In the genomic region with DNA sequence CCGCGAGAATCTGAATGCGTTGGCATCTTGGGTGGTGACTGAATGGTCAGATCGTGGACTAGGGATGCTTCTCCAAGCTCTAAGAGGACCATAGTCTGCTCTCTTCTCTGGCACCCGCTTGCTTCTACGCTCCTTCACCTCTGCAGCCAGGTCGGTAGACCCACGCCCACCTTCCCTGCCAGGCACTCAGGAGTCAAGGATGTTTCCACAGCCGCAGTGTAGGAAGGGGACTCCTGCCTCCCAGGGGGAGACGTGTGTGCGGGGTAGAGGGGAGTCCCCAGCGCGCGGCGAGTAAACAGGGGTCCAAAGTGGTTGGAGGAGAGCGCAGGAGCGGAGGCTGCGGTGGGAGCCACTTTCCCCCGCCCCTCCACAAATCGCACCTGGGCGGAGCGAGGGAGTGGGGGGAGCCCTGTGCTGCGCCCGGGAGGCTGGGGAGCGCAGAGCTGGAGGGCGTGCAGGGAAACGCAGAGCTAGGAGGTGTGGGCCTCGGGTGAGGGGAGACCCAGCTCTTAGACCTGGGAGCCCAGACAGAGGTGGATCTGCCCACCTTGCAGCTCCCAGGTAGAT, we compare ENCODE assay signal across 15 cellular contexts. TPM values are rescaled to one million over a fixed set of nuclear protein-coding genes. Genes with fewer than 3 reads are reported as not detected.
DNase-seq lines count a peak whose midpoint lies in the region; ATAC-seq and TF ChIP-seq lines count a peak whose summit lies in the region.
"Had no signal": no experiment of that assay in that cellular context is flagged by ENCODE, and none has a peak within 500 bp of the region (broad histone marks: within the 10 kb centered on the region; RNA-seq: fewer than 3 reads in every experiment).

No MANE protein-coding gene starts in this region.

- no TSS peak for BruUV-seq in IMR-90 (replicated peaks; lab: Mats Ljungman, UMichigan)

- H3K9me3 ChIP-seq in IMR-90 (ENCODE audit: control insufficient read depth, insufficient read depth, low read length): peaks cover 13% of the 10 kb centered on the region; the same call in 1 of the 2 replicates
- H3K9me3 ChIP-seq in mesodermal cell (ENCODE audit: control insufficient read depth, low read length): no peaks in the 10 kb centered on the region
- no peaks in the 10 kb centered on the region for H3K9me3 ChIP-seq in stomach
- H3K9me3 ChIP-seq: pancreas had no signal

- TF ChIP-seq CTCF in IMR-90 (conservative IDR thresholded peaks at IDR 0.05; ENCODE audit: low read depth, low read length) (no peak), endothelial cell (IDR thresholded peaks at IDR 0.05; ENCODE audit: unreplicated experiment) (no peak), stomach (IDR thresholded peaks at IDR 0.05) (no peak)

- TF ChIP-seq EP300 in stomach (IDR thresholded peaks at IDR 0.05): no peak

- H4K5ac ChIP-seq in IMR-90 (ENCODE audit: low read depth, low read length): no peak overlapping the region

- TF ChIP-seq RAD21 in IMR-90 (IDR thresholded peaks at IDR 0.05; ENCODE audit: low read length): no peak

- H3K4me3 Mint-ChIP-seq in endothelial cell (ENCODE audit: unreplicated experiment): peak overlapping the region; percentile 86
- H3K4me3 Mint-ChIP-seq in stimulated activated naive B cell treated with anti-CD40 and anti-IgM and Interleukin-4, amounts not matched to agents 10 μg/mL and 1 μg/mL and 100 μg/mL, for 72 hours: no peak overlapping the region
- H3K4me3 Mint-ChIP-seq: activated CD8-positive, alpha-beta memory T cell treated with anti-CD3 and anti-CD28 coated beads, Interleukin-2, amount 10 ng/mL, durations not matched to agents 7 days and 5 days; activated naive CD4-positive, alpha-beta T cell treated with anti-CD3 and anti-CD28 coated beads, Interleukin-2, amount 10 ng/mL, durations not matched to agents 7 days and 5 days; CD4-positive, alpha-beta T cell had no signal

- H3K4me1 Mint-ChIP-seq in endothelial cell (ENCODE audit: unreplicated experiment): peaks cover 31% of the 10 kb centered on the region
- peaks cover 1 to 6% of the 10 kb centered on the region in 2 donors for H3K4me1 Mint-ChIP-seq in stimulated activated naive B cell treated with anti-CD40 and anti-IgM and Interleukin-4, amounts not matched to agents 10 μg/mL and 1 μg/mL and 100 μg/mL, for 72 hours
- H3K4me1 Mint-ChIP-seq: activated CD8-positive, alpha-beta memory T cell treated with anti-CD3 and anti-CD28 coated beads, Interleukin-2, amount 10 ng/mL, durations not matched to agents 7 days and 5 days; activated naive CD4-positive, alpha-beta T cell treated with anti-CD3 and anti-CD28 coated beads, Interleukin-2, amount 10 ng/mL, durations not matched to agents 7 days and 5 days had no signal

- H3K27ac ChIP-seq in IMR-90 (ENCODE audit: insufficient read depth, low read length) (no peak overlapping the region), mesodermal cell (ENCODE audit: low read depth, low read length, severe bottlenecking) (no peak overlapping the region), stomach (no peak overlapping the region)
- H3K27ac ChIP-seq: pancreas, VCaP had no signal

- intact Hi-C loops in IMR-90 (cut with micrococcal nuclease) (no loop called here), stomach (cut with DNase I; ENCODE audit: low total_unique reads) (no loop called here)

- H2BK120ac ChIP-seq in IMR-90 (ENCODE audit: low read depth, low read length): no peak overlapping the region

- H3K4ac ChIP-seq in IMR-90 (ENCODE audit: low read depth, low read length): no peak overlapping the region

- no peak overlapping the region for H4K91ac ChIP-seq in IMR-90 (ENCODE audit: insufficient read depth, low read depth, low read length)

- POLR2A ChIA-PET in IMR-90 (lab: Charles Lee; ENCODE audit: unreplicated experiment): no interaction called here

- no peak overlapping the region for H2BK15ac ChIP-seq in IMR-90 (ENCODE audit: low read depth, low read length)

- H4K8ac ChIP-seq in IMR-90 (ENCODE audit: low read depth in 2 of 2, low read length in 2 of 2): no peak overlapping the region

- H3K9me3 Mint-ChIP-seq in endothelial cell (ENCODE audit: unreplicated experiment): no peaks in the 10 kb centered on the region
- no peaks in the 10 kb centered on the region for H3K9me3 Mint-ChIP-seq in stimulated activated naive B cell treated with anti-CD40 and anti-IgM and Interleukin-4, amounts not matched to agents 10 μg/mL and 1 μg/mL and 100 μg/mL, for 72 hours
- H3K9me3 Mint-ChIP-seq: activated naive CD4-positive, alpha-beta T cell treated with anti-CD3 and anti-CD28 coated beads, Interleukin-2, amount 10 ng/mL, durations not matched to agents 7 days and 5 days; CD4-positive, alpha-beta T cell had no signal

- H3K56ac ChIP-seq in IMR-90 (ENCODE audit: extremely low read depth, insufficient read depth, low read length): no peak overlapping the region

- H3K27ac Mint-ChIP-seq in endothelial cell (ENCODE audit: unreplicated experiment): no peak overlapping the region
- H3K27ac Mint-ChIP-seq in stimulated activated naive B cell treated with anti-CD40 and anti-IgM and Interleukin-4, amounts not matched to agents 10 μg/mL and 1 μg/mL and 100 μg/mL, for 72 hours: no peak overlapping the region
- H3K27ac Mint-ChIP-seq: activated CD8-positive, alpha-beta memory T cell treated with anti-CD3 and anti-CD28 coated beads, Interleukin-2, amount 10 ng/mL, durations not matched to agents 7 days and 5 days; activated naive CD4-positive, alpha-beta T cell treated with anti-CD3 and anti-CD28 coated beads, Interleukin-2, amount 10 ng/mL, durations not matched to agents 7 days and 5 days; CD4-positive, alpha-beta T cell had no signal

- no peak overlapping the region for H3K23ac ChIP-seq in IMR-90 (ENCODE audit: low read depth, low read length)

- H2AK9ac ChIP-seq in IMR-90 (replicated peaks; ENCODE audit: low read depth, low read length, poor library complexity): no peak overlapping the region

- no peak overlapping the region for H2BK5ac ChIP-seq in IMR-90 (ENCODE audit: low read depth, low read length, poor library complexity, severe bottlenecking)

- H3K4me3 ChIP-seq in IMR-90 (ENCODE audit: insufficient read depth, low read depth, low read length) (no peak overlapping the region), mesodermal cell (ENCODE audit: extremely low read depth, insufficient read depth, low read length, poor library complexity, severe bottlenecking) (peak overlapping the region; percentile 43), stomach (peak overlapping the region; percentile 42 to 52 (median 46))
- H3K4me3 ChIP-seq: pancreas had no signal

- dilution Hi-C loops in IMR-90 (cut with HindIII; ENCODE audit: low sequenced_read_pairs, unreplicated experiment): no loop called here

- no peak for DNase-seq in IMR-90
- peak; percentile 8 for DNase-seq in endothelial cell (ENCODE audit: low spot score)
- no peak for DNase-seq in stomach
- DNase-seq in stimulated activated naive B cell treated with anti-CD40 and anti-IgM and Interleukin-4, amounts not matched to agents 10 μg/mL and 1 μg/mL and 100 μg/mL, for 72 hours: no peak
- DNase-seq in HuH-7 (ENCODE audit: low spot score): no peak
- DNase-seq: activated CD8-positive, alpha-beta memory T cell treated with anti-CD3 and anti-CD28 coated beads, Interleukin-2, amount 10 ng/mL, durations not matched to agents 7 days and 5 days; activated naive CD4-positive, alpha-beta T cell treated with anti-CD3 and anti-CD28 coated beads, Interleukin-2, amount 10 ng/mL, durations not matched to agents 7 days and 5 days; CD4-positive, alpha-beta T cell; NCI-H1092 treated with DMSO at 0.1 percent for 48 hours; NCI-H2227 treated with DMSO at 0.1 percent for 48 hours had no signal

- peaks cover 16% of the 10 kb centered on the region for H3K27me3 Mint-ChIP-seq in endothelial cell (ENCODE audit: unreplicated experiment)
- H3K27me3 Mint-ChIP-seq in stimulated activated naive B cell treated with anti-CD40 and anti-IgM and Interleukin-4, amounts not matched to agents 10 μg/mL and 1 μg/mL and 100 μg/mL, for 72 hours: peaks cover 45 to 48% of the 10 kb centered on the region in 2 donors

- H3K4me1 ChIP-seq in IMR-90 (ENCODE audit: control insufficient read depth, insufficient read depth, low read length) (no peaks in the 10 kb centered on the region), mesodermal cell (ENCODE audit: control insufficient read depth, insufficient read depth, low read length, poor library complexity, severe bottlenecking) (peaks cover 11% of the 10 kb centered on the region), stomach (peaks cover 9 to 32% (median 22%) of the 10 kb centered on the region in 4 donors)
- H3K4me1 ChIP-seq: pancreas had no signal

- in situ Hi-C loops in IMR-90 (cut with MboI; ENCODE audit: low sequenced_read_pairs): no loop called here

- H2AK5ac ChIP-seq in IMR-90 (ENCODE audit: low read depth, low read length): no peak overlapping the region

- no peak overlapping the region for H3K4me2 ChIP-seq in IMR-90 (ENCODE audit: low read depth, low read length)

- WGBS in IMR-90 (ENCODE audit: extremely low coverage in 2 of 2, insufficient read length in 1 of 2), 2 experiments: 5% methylated on average over 4 of the region's 28 CpGs; no CpG with 5 or more reads in 1 of the 2 experiments
- WGBS in mesodermal cell (ENCODE audit: insufficient coverage in 2 of 2), 2 experiments: 10 to 15% methylated on average over 11 to 15 of the region's 28 CpGs
- 6 to 12% (median 7%) methylated on average over 22 to 28 of the region's 28 CpGs for WGBS in stomach, 5 donors

- no peaks in the 10 kb centered on the region for H4K20me1 ChIP-seq in IMR-90 (ENCODE audit: insufficient read depth, low read length)

- no peaks in the 10 kb centered on the region for H3K36me3 ChIP-seq in IMR-90 (ENCODE audit: control insufficient read depth, insufficient read depth, low read length)
- no peaks in the 10 kb centered on the region for H3K36me3 ChIP-seq in mesodermal cell (ENCODE audit: control insufficient read depth, insufficient read depth, low read length)
- no peaks in the 10 kb centered on the region for H3K36me3 ChIP-seq in stomach
- H3K36me3 ChIP-seq: pancreas had no signal

- peak overlapping the region; percentile 23 for H2AFZ ChIP-seq in IMR-90 (replicated peaks; ENCODE audit: low read length, poor library complexity)

- no peak overlapping the region for H2BK20ac ChIP-seq in IMR-90 (ENCODE audit: low read depth, low read length)

- H3K18ac ChIP-seq in IMR-90 (ENCODE audit: low read depth, low read length): no peak overlapping the region

- no peaks in the 10 kb centered on the region for H3K9me1 ChIP-seq in IMR-90 (ENCODE audit: insufficient read depth, low read length)

- CTCF ChIA-PET in IMR-90 (lab: Yijun Ruan, JAX): no interaction called here

- H3K36me3 Mint-ChIP-seq in endothelial cell (ENCODE audit: low read depth, unreplicated experiment): no peaks in the 10 kb centered on the region
- H3K36me3 Mint-ChIP-seq in stimulated activated naive B cell treated with anti-CD40 and anti-IgM and Interleukin-4, amounts not matched to agents 10 μg/mL and 1 μg/mL and 100 μg/mL, for 72 hours: no peaks in the 10 kb centered on the region
- H3K36me3 Mint-ChIP-seq: activated CD8-positive, alpha-beta memory T cell treated with anti-CD3 and anti-CD28 coated beads, Interleukin-2, amount 10 ng/mL, durations not matched to agents 7 days and 5 days; activated naive CD4-positive, alpha-beta T cell treated with anti-CD3 and anti-CD28 coated beads, Interleukin-2, amount 10 ng/mL, durations not matched to agents 7 days and 5 days had no signal

- H3K27me3 ChIP-seq in IMR-90 (ENCODE audit: control insufficient read depth, insufficient read depth, low read length) (no peaks in the 10 kb centered on the region), stomach (peaks cover 6 to 55% (median 37%) of the 10 kb centered on the region in 3 donors)

- ATAC-seq in IMR-90 (ENCODE audit: low read depth) (no peak), GM18909 (IDR thresholded peaks at IDR 0.05; ENCODE audit: poor library complexity, unreplicated experiment) (no peak)
- no peak for ATAC-seq in stimulated activated naive B cell treated with anti-CD40 and anti-IgM and Interleukin-4, amounts not matched to agents 10 μg/mL and 1 μg/mL and 100 μg/mL, for 72 hours (replicated peaks)
- ATAC-seq: activated CD8-positive, alpha-beta memory T cell treated with anti-CD3 and anti-CD28 coated beads, Interleukin-2, amount 10 ng/mL, durations not matched to agents 7 days and 5 days; pancreas had no signal

- H3K9ac ChIP-seq in IMR-90 (ENCODE audit: low read depth, low read length): no peak overlapping the region

- TF ChIP-seq POLR2A in IMR-90 (IDR thresholded peaks at IDR 0.05; ENCODE audit: low read depth, low read length) (no peak), stomach (IDR thresholded peaks at IDR 0.05) (no peak)

- H3K14ac ChIP-seq in IMR-90 (replicated peaks; ENCODE audit: low read depth, low read length): no peak overlapping the region

- H3K79me1 ChIP-seq in IMR-90 (ENCODE audit: low read depth in 1 of 2, low read length in 2 of 2): no peaks in the 10 kb centered on the region

RNA-seq across cellular contexts. Expression of gene LRRC3B, which starts 1.7 kb away (rescaled TPM):
- total RNA-seq in IMR-90 (2012; rRNA removed) (not detected in 2 replicates), endothelial cell (ENCODE audit: unreplicated experiment) (3.6 TPM), stomach (1 to 10 TPM in 2 of 5 donors, not detected in 3; 1.2 to 2.9 TPM)
- polyA plus RNA-seq in IMR-90 (2012; rRNA removed) (not detected in 2 replicates), stomach (1 to 10 TPM in 1 of 3 donors, under 1 TPM in 2; 0.20 to 1.5 (median 0.44) TPM)
- polyA plus RNA-seq in IMR-90 (2012; cell fraction: cytosol; rRNA removed): not detected in 2 replicates
- not detected in 2 replicates for polyA plus RNA-seq in IMR-90 (2012; cell fraction: nucleus; rRNA removed; ENCODE audit: low replicate concordance)
- polyA plus RNA-seq in mesodermal cell (2013, experiment 1 of 2): 0.70 TPM
- 0.35 TPM for polyA plus RNA-seq in mesodermal cell (2013, experiment 2 of 2)
- total RNA-seq: activated CD8-positive, alpha-beta memory T cell treated with anti-CD3 and anti-CD28 coated beads, Interleukin-2, amount 10 ng/mL, durations not matched to agents 7 days and 5 days; CD4-positive, alpha-beta T cell; endothelial cell of umbilical vein had no signal
- polyA plus RNA-seq: endothelial cell of umbilical vein, pancreas had no signal
